Comparison of ENCODE assay signal across 9 cellular contexts in genomic region chr14:89221109-89221508, GRCh38.
DNase-seq lines count a peak whose midpoint lies in the region; ATAC-seq, FAIRE-seq and TF ChIP-seq lines count a peak whose summit lies in the region.
"Had no signal": no experiment of that assay in that cellular context is flagged by ENCODE, and none has a peak within 500 bp of the region (broad histone marks: within the 10 kb centered on the region; RNA-seq: fewer than 3 reads in every experiment).

No MANE protein-coding gene starts in this region.

- no peak overlapping the region for H2AFZ ChIP-seq in osteoblast (ENCODE audit: low read length)

- H3K79me2 ChIP-seq in osteoblast (ENCODE audit: insufficient read depth, low read length): peaks cover 2% of the 10 kb centered on the region

- H3K36me3 ChIP-seq in osteoblast (ENCODE audit: insufficient read depth, low read length) (no peaks in the 10 kb centered on the region), endodermal cell (ENCODE audit: control insufficient read depth, insufficient read depth, low read length) (peaks cover 9% of the 10 kb centered on the region)

- no peak overlapping the region for H3K4me2 ChIP-seq in osteoblast (ENCODE audit: insufficient read depth, low read length)

- H4K20me1 ChIP-seq in osteoblast (ENCODE audit: insufficient read depth, low read length): peaks cover 8% of the 10 kb centered on the region

- H3K9me3 ChIP-seq in osteoblast (ENCODE audit: low read depth, low read length): no peaks in the 10 kb centered on the region
- no peaks in the 10 kb centered on the region for H3K9me3 ChIP-seq in endodermal cell (ENCODE audit: control insufficient read depth, low read length)

- H3K9me3 Mint-ChIP-seq in endodermal cell: no peaks in the 10 kb centered on the region

- H3K9ac ChIP-seq in endodermal cell (ENCODE audit: extremely low read depth, low read length, poor library complexity, severe bottlenecking): no peak overlapping the region

- no peaks in the 10 kb centered on the region for H3K27me3 Mint-ChIP-seq in endodermal cell (ENCODE audit: insufficient read depth)

- ATAC-seq in GM21528 (IDR thresholded peaks at IDR 0.05; ENCODE audit: low FRiP score, unreplicated experiment): no peak

- H3K27me3 ChIP-seq in osteoblast (ENCODE audit: insufficient read depth, low read length) (no peaks in the 10 kb centered on the region), endodermal cell (ENCODE audit: control insufficient read depth, insufficient read depth, low read length, poor library complexity, severe bottlenecking) (no peaks in the 10 kb centered on the region)

- H3K4me1 ChIP-seq in osteoblast (ENCODE audit: insufficient read depth, low read length): peaks cover 2% of the 10 kb centered on the region
- no peaks in the 10 kb centered on the region for H3K4me1 ChIP-seq in endodermal cell (ENCODE audit: control insufficient read depth, insufficient read depth, low read length)

- WGBS in endodermal cell (ENCODE audit: insufficient coverage in 1 of 2, insufficient read length in 1 of 2), 2 experiments: 89% methylated on average over 3 of the region's 3 CpGs; no CpG with 5 or more reads in 1 of the 2 experiments

- H3K4me3 ChIP-seq in osteoblast (ENCODE audit: insufficient read depth, low read length) (no peak overlapping the region), endodermal cell (ENCODE audit: low read length) (no peak overlapping the region)

- FAIRE-seq in GM12891 (lab: Jason Lieb, UNC): peak; percentile 64
- no peak for FAIRE-seq in urothelium cell line (lab: Jason Lieb, UNC)

- no peak overlapping the region for H3K27ac Mint-ChIP-seq in endodermal cell

- TF ChIP-seq CTCF in osteoblast (IDR thresholded peaks at IDR 0.05; ENCODE audit: extremely low read depth, low read depth, low read length) (no peak), endodermal cell (conservative IDR thresholded peaks at IDR 0.05) (no peak)

- DNase-seq in GM12891 (ENCODE audit: insufficient read length, low spot score): no peak
- DNase-seq in NCI-H2196 treated with DMSO at 0.1 percent for 48 hours (lab: John Stamatoyannopoulos, UW; ENCODE audit: unreplicated experiment): peak; percentile 43
- DNase-seq in dermis blood vessel endothelial cell: peak; percentile 89
- peak; percentile 85 for DNase-seq in osteoblast (ENCODE audit: insufficient read length, low spot score, missing footprints)
- no peak for DNase-seq in occipital lobe (lab: John Stamatoyannopoulos, UW)
- no peak for DNase-seq in endodermal cell
- no peak for DNase-seq in urothelium cell line (ENCODE audit: low spot score)
- DNase-seq: hypothalamus had no signal

- TF ChIP-seq POLR2A in GM12891 (IDR thresholded peaks at IDR 0.05; ENCODE audit: low read depth, low read length): no peak

- H3K27ac ChIP-seq in osteoblast (ENCODE audit: low read depth, low read length): peak overlapping the region; percentile 18
- H3K27ac ChIP-seq in endodermal cell (ENCODE audit: low read depth, low read length): no peak overlapping the region

- no peaks in the 10 kb centered on the region for H3K4me1 Mint-ChIP-seq in endodermal cell

- H3K4me3 Mint-ChIP-seq in endodermal cell: no peak overlapping the region

- peaks cover 15% of the 10 kb centered on the region for H3K36me3 Mint-ChIP-seq in endodermal cell (ENCODE audit: low read depth)

TF ChIP-seq in GM12891, 5 proteins besides CTCF, POLR2A, EP300 and RAD21:
- no peak for TF ChIP-seq SPI1 (IDR thresholded peaks at IDR 0.05; ENCODE audit: low read depth, low read length)
- TF ChIP-seq TAF1 (IDR thresholded peaks at IDR 0.05; ENCODE audit: low read depth, low read length): no peak
- no peak for TF ChIP-seq POLR2AphosphoS5 (IDR thresholded peaks at IDR 0.05; ENCODE audit: low read depth, low read length)
- no peak for TF ChIP-seq POU2F2 (IDR thresholded peaks at IDR 0.05; ENCODE audit: low read depth, low read length)
- no peak for TF ChIP-seq PAX5 (IDR thresholded peaks at IDR 0.05; ENCODE audit: insufficient read depth, low read length, severe bottlenecking)

Comparison
In these comparisons a context has a peak if more than half of its experiments do, and no peak if none do; other contexts are left out.
1. DNase-seq: peak in NCI-H2196 treated with DMSO at 0.1 percent for 48 hours (single experiment), dermis blood vessel endothelial cell (single experiment) and osteoblast (single experiment); none in GM12891 (single experiment), occipital lobe (single experiment), endodermal cell (single experiment) and urothelium cell line (single experiment).